ENCODE assay signal across 7 cellular contexts in genomic region chr12:123407269-123407668, GRCh38. TPM values are rescaled to one million over a fixed set of nuclear protein-coding genes. Genes with fewer than 3 reads are reported as not detected.
DNase-seq lines count a peak whose midpoint lies in the region; ATAC-seq, FAIRE-seq and TF ChIP-seq lines count a peak whose summit lies in the region.
"Not testable (repeated sequence)": the region's sequence is repeated elsewhere in the genome, so short reads cannot be mapped to it uniquely, and the experiment has no call there.

No MANE protein-coding gene starts in this region.

- not testable (repeated sequence) for H3K9me3 Mint-ChIP-seq in activated naive CD4-positive, alpha-beta T cell treated with anti-CD3 and anti-CD28 coated beads for 36 hours; chondrocyte (ENCODE audit: low read depth); nephron progenitor cell

- H3K4me1 ChIP-seq in K562 (replicated peaks in 1 of 2; ENCODE audit: control insufficient read depth in 2 of 2, insufficient read depth in 2 of 2, low read length in 2 of 2), result not testable (repeated sequence)

- TF ChIP-seq CTCF in D721Med (IDR thresholded peaks at IDR 0.05; ENCODE audit: insufficient read depth, missing control alignments); WERI-Rb-1 (IDR thresholded peaks at IDR 0.05; ENCODE audit: low read depth, low read length); K562 (IDR thresholded peaks at IDR 0.05 in 2 of 3, conservative IDR thresholded peaks at IDR 0.05 in 1 of 3; ENCODE audit: insufficient read depth in 2 of 3, low read depth in 1 of 3, low read length in 3 of 3); chondrocyte (IDR thresholded peaks at IDR 0.05); nephron progenitor cell (IDR thresholded peaks at IDR 0.05): not testable (repeated sequence)

- ATAC-seq in K562, result not testable (repeated sequence)

- not testable (repeated sequence) for H3K79me2 ChIP-seq in K562 (ENCODE audit: control insufficient read depth, insufficient read depth, low read length)

- not testable (repeated sequence) for TF ChIP-seq EP300 in K562 (IDR thresholded peaks at IDR 0.05; ENCODE audit: low read length)

- peak overlapping the region; percentile 50 for H3K27ac Mint-ChIP-seq in activated naive CD4-positive, alpha-beta T cell treated with anti-CD3 and anti-CD28 coated beads for 36 hours
- peak overlapping the region; percentile 32 for H3K27ac Mint-ChIP-seq in chondrocyte (ENCODE audit: unreplicated experiment)
- peak overlapping the region; percentile 88 for H3K27ac Mint-ChIP-seq in nephron progenitor cell

- peak; percentile 69 for FAIRE-seq in D721Med (lab: Jason Lieb, UNC)
- FAIRE-seq in K562 (lab: Jason Lieb, UNC), result peak; percentile 80

- not testable (repeated sequence) for H2AFZ ChIP-seq in K562 (ENCODE audit: low read depth, low read length)

- H3K9me1 ChIP-seq in K562 (ENCODE audit: control insufficient read depth, insufficient read depth, low read length), result not testable (repeated sequence)

- WGBS in K562 (ENCODE audit: insufficient coverage, low coverage, missing lambda C conversion rate), result 98% methylated on average over 5 of the region's 15 CpGs

- TF ChIP-seq POLR2A in K562 (conservative IDR thresholded peaks at IDR 0.05), result not testable (repeated sequence)

- H3K27me3 Mint-ChIP-seq in activated naive CD4-positive, alpha-beta T cell treated with anti-CD3 and anti-CD28 coated beads for 36 hours (ENCODE audit: low read depth); chondrocyte (ENCODE audit: low read depth); nephron progenitor cell (ENCODE audit: low read depth, poor library complexity): not testable (repeated sequence)

- H3K4me3 ChIP-seq in WERI-Rb-1 (ENCODE audit: low read depth, low read length); K562: not testable (repeated sequence)

- DNase-seq in D721Med (ENCODE audit: insufficient read length, low spot score) (peak; percentile 69), NCI-H82 treated with DMSO at 0.1 percent for 48 hours (lab: John Stamatoyannopoulos, UW; ENCODE audit: unreplicated experiment) (peak; percentile 35), WERI-Rb-1 (peak; percentile 69)
- DNase-seq in activated naive CD4-positive, alpha-beta T cell treated with anti-CD3 and anti-CD28 coated beads for 36 hours; K562 (ENCODE audit: extremely low read depth in 1 of 4, low spot score in 3 of 4); chondrocyte (ENCODE audit: low spot score); nephron progenitor cell: not testable (repeated sequence)

- TF ChIP-seq RAD21 in K562 (CRISPR knock-in tag; conservative IDR thresholded peaks at IDR 0.05 in 1 of 2, IDR thresholded peaks at IDR 0.05 in 1 of 2), result not testable (repeated sequence)

- intact Hi-C loops in activated naive CD4-positive, alpha-beta T cell treated with anti-CD3 and anti-CD28 coated beads for 36 hours (cut with micrococcal nuclease); K562 (cut with micrococcal nuclease): not testable (repeated sequence)

- not testable (repeated sequence) for H3K9ac ChIP-seq in K562 (ENCODE audit: insufficient read depth in 1 of 2, low read depth in 2 of 2, low read length in 2 of 2)

- in situ Hi-C loops in K562 (cut with MboI), result not testable (repeated sequence)

- not testable (repeated sequence) for H4K20me1 ChIP-seq in K562 (replicated peaks; ENCODE audit: control insufficient read depth, insufficient read depth, low read length)

- not testable (repeated sequence) for H3K27me3 ChIP-seq in WERI-Rb-1 (ENCODE audit: insufficient read depth, low read depth, severe bottlenecking); K562 (ENCODE audit: control insufficient read depth in 2 of 2, insufficient read depth in 2 of 2, low read length in 2 of 2)

- POLR2A ChIA-PET in K562 (lab: Yijun Ruan, JAX), result interaction anchor here (0.6 to 2.6 kb wide), 6 partner anchors 8 to 16 kb away, joined by 3 to 9 read pairs (median 4); no protein-coding TSS in a partner anchor

- not testable (repeated sequence) for H3K9me3 ChIP-seq in WERI-Rb-1 (ENCODE audit: severe bottlenecking); K562 (replicated peaks; ENCODE audit: control insufficient read depth, insufficient read depth, low read depth, low read length)

- H3K4me2 ChIP-seq in K562 (ENCODE audit: insufficient read depth, low read length), result not testable (repeated sequence)

- H3K4me3 Mint-ChIP-seq in activated naive CD4-positive, alpha-beta T cell treated with anti-CD3 and anti-CD28 coated beads for 36 hours; chondrocyte (ENCODE audit: unreplicated experiment); nephron progenitor cell: not testable (repeated sequence)

- not testable (repeated sequence) for H3K4me1 Mint-ChIP-seq in activated naive CD4-positive, alpha-beta T cell treated with anti-CD3 and anti-CD28 coated beads for 36 hours (ENCODE audit: low read depth); chondrocyte (ENCODE audit: low read depth); nephron progenitor cell

- not testable (repeated sequence) for H3K27ac ChIP-seq in WERI-Rb-1; K562 (ENCODE audit: extremely low read depth, low read depth, low read length)

- BruUV-seq in K562 (replicated peaks; lab: Mats Ljungman, UMichigan), result not testable (repeated sequence)

- CTCF ChIA-PET in activated naive CD4-positive, alpha-beta T cell treated with anti-CD3 and anti-CD28 coated beads for 36 hours (lab: Charles Lee), result interaction anchor here (1.2 kb wide), 1 partner anchor 15 kb away, joined by 3 read pairs; no protein-coding TSS in a partner anchor
- CTCF ChIA-PET in K562 (lab: Yijun Ruan, JAX; ENCODE audit: low intra/inter-chr PET ratio), result interaction anchor here (0.6 kb wide), 1 partner anchor 371 kb away, joined by 3 read pairs; no protein-coding TSS in a partner anchor

- H3K36me3 ChIP-seq in WERI-Rb-1 (peaks cover 50% of the 10 kb centered on the region), K562 (ENCODE audit: control insufficient read depth, insufficient read depth, low read length) (peaks cover 63% of the 10 kb centered on the region)

- peaks cover 24% of the 10 kb centered on the region for H3K36me3 Mint-ChIP-seq in activated naive CD4-positive, alpha-beta T cell treated with anti-CD3 and anti-CD28 coated beads for 36 hours (ENCODE audit: low read depth)
- peaks cover 31% of the 10 kb centered on the region for H3K36me3 Mint-ChIP-seq in chondrocyte (ENCODE audit: low read depth)
- H3K36me3 Mint-ChIP-seq in nephron progenitor cell (ENCODE audit: low read depth), result peaks cover 39% of the 10 kb centered on the region

RNA-seq across cellular contexts. Expression of gene KMT5A, which starts 23.3 kb away (rescaled TPM):
- 10 to 100 TPM; 54.0 to 55.1 TPM for total RNA-seq in activated naive CD4-positive, alpha-beta T cell treated with anti-CD3 and anti-CD28 coated beads for 36 hours
- 296 and 336 TPM in 2 replicates for total RNA-seq in K562 (2011; cell fraction: chromatin; rRNA removed; ENCODE audit: low replicate concordance)
- 169 and 201 TPM in 2 replicates for total RNA-seq in K562 (2011; cell fraction: nucleolus; rRNA removed)
- 216 and 245 TPM in 2 replicates for total RNA-seq in K562 (2011; cell fraction: nucleoplasm; rRNA removed)
- total RNA-seq in K562 (2014; rRNA removed), result 153 and 165 TPM in 2 replicates
- total RNA-seq in K562 (2014; rRNA removed; fragmentation: Illumina TruSeq; extraction: Trizol), result 153 and 195 TPM in 2 replicates
- total RNA-seq in K562 (2015; rRNA removed; fragmentation: Illumina TruSeq; extraction: Trizol), result 133 and 136 TPM in 2 replicates
- 157 and 164 TPM in 2 replicates for total RNA-seq in K562 (2021)
- polyA plus RNA-seq in K562 (2011; rRNA removed), result 77.7 and 87.8 TPM in 2 replicates
- 59.9 and 64.6 TPM in 2 replicates for polyA plus RNA-seq in K562 (2011; cell fraction: cytosol; rRNA removed)
- 179 and 218 TPM in 2 replicates for polyA plus RNA-seq in K562 (2011; cell fraction: nucleus; rRNA removed)
- polyA plus RNA-seq in K562 (2012), result 116 and 157 TPM in 2 replicates
- polyA plus RNA-seq in K562 (2014; fragmentation: Illumina TruSeq; extraction: Trizol), result 172 and 197 TPM in 2 replicates
- 10 to 100 TPM; 20.7 to 30.1 TPM for polyA plus RNA-seq in K562 (2014; fragmentation: Nextera tagmentation; extraction: Ambion mirVana)
- polyA plus RNA-seq in K562 (2014; rRNA removed), result 151 and 160 TPM in 2 replicates
- 69.2 and 78.0 TPM in 2 replicates for polyA minus RNA-seq in K562 (2011; rRNA and poly(A)+ RNA removed)
- 49.2 and 53.7 TPM in 2 replicates for polyA minus RNA-seq in K562 (2011; cell fraction: cytosol; rRNA and poly(A)+ RNA removed)
- polyA minus RNA-seq in K562 (2011; cell fraction: nucleus; rRNA and poly(A)+ RNA removed), result 57.6 and 71.6 TPM in 2 replicates
- total RNA-seq in chondrocyte, result 43.8 to 49.5 TPM (median 47.1 TPM) in 3 replicates

RNA-seq across cellular contexts. Expression of gene RILPL2, which starts 29.2 kb away (rescaled TPM):
- total RNA-seq in activated naive CD4-positive, alpha-beta T cell treated with anti-CD3 and anti-CD28 coated beads for 36 hours, result 1 to 10 TPM; 8.1 to 9.1 TPM
- 1.4 and 2.2 TPM in 2 replicates for total RNA-seq in K562 (2011; cell fraction: chromatin; rRNA removed; ENCODE audit: low replicate concordance)
- 1.4 and 1.5 TPM in 2 replicates for total RNA-seq in K562 (2011; cell fraction: nucleolus; rRNA removed)
- 1.8 and 2.7 TPM in 2 replicates for total RNA-seq in K562 (2011; cell fraction: nucleoplasm; rRNA removed)
- total RNA-seq in K562 (2014; rRNA removed) (5.6 and 6.2 TPM in 2 replicates), K562 (2014; rRNA removed; fragmentation: Illumina TruSeq; extraction: Trizol) (2.9 and 3.5 TPM in 2 replicates), K562 (2015; rRNA removed; fragmentation: Illumina TruSeq; extraction: Trizol) (4.6 and 5.0 TPM in 2 replicates), K562 (2021) (3.8 and 4.8 TPM in 2 replicates), chondrocyte (3.1 to 4.2 TPM (median 3.8 TPM) in 3 replicates)
- polyA plus RNA-seq in K562 (2011; rRNA removed) (3.8 and 4.6 TPM in 2 replicates), K562 (2014; fragmentation: Illumina TruSeq; extraction: Trizol) (4.3 and 5.5 TPM in 2 replicates), K562 (2014; fragmentation: Nextera tagmentation; extraction: Ambion mirVana) (under 1 TPM; 0.61 to 0.73 TPM), K562 (2014; rRNA removed) (5.8 and 5.9 TPM in 2 replicates)
- polyA plus RNA-seq in K562 (2011; cell fraction: cytosol; rRNA removed), result 2.4 and 2.6 TPM in 2 replicates
- 0.95 and 1.3 TPM in 2 replicates for polyA plus RNA-seq in K562 (2011; cell fraction: nucleus; rRNA removed)
- polyA plus RNA-seq in K562 (2012), result 4.9 and 8.8 TPM in 2 replicates
- polyA minus RNA-seq in K562 (2011; rRNA and poly(A)+ RNA removed), result 1.7 and 2.4 TPM in 2 replicates
- 1.5 and 1.8 TPM in 2 replicates for polyA minus RNA-seq in K562 (2011; cell fraction: cytosol; rRNA and poly(A)+ RNA removed)
- polyA minus RNA-seq in K562 (2011; cell fraction: nucleus; rRNA and poly(A)+ RNA removed), result 0.54 and 0.89 TPM in 2 replicates

RNA-seq across cellular contexts. Expression of gene SBNO1, which starts 42.6 kb away (rescaled TPM):
- 10 to 100 TPM; 40.4 to 43.0 TPM for total RNA-seq in activated naive CD4-positive, alpha-beta T cell treated with anti-CD3 and anti-CD28 coated beads for 36 hours
- 19.8 and 69.2 TPM in 2 replicates for total RNA-seq in K562 (2011; cell fraction: chromatin; rRNA removed; ENCODE audit: low replicate concordance)
- 11.7 and 13.8 TPM in 2 replicates for total RNA-seq in K562 (2011; cell fraction: nucleolus; rRNA removed)
- 27.0 and 42.9 TPM in 2 replicates for total RNA-seq in K562 (2011; cell fraction: nucleoplasm; rRNA removed)
- total RNA-seq in K562 (2014; rRNA removed), result 28.4 and 35.9 TPM in 2 replicates
- total RNA-seq in K562 (2014; rRNA removed; fragmentation: Illumina TruSeq; extraction: Trizol), result 68.1 and 84.1 TPM in 2 replicates
- total RNA-seq in K562 (2015; rRNA removed; fragmentation: Illumina TruSeq; extraction: Trizol), result 56.7 and 61.7 TPM in 2 replicates
- total RNA-seq in K562 (2021), result 73.7 and 77.1 TPM in 2 replicates
- 22.8 and 31.2 TPM in 2 replicates for polyA plus RNA-seq in K562 (2011; rRNA removed)
- 7.1 and 13.2 TPM in 2 replicates for polyA plus RNA-seq in K562 (2011; cell fraction: cytosol; rRNA removed)
- 11.2 and 12.7 TPM in 2 replicates for polyA plus RNA-seq in K562 (2011; cell fraction: nucleus; rRNA removed)
- polyA plus RNA-seq in K562 (2012), result 17.7 and 32.6 TPM in 2 replicates
- polyA plus RNA-seq in K562 (2014; fragmentation: Illumina TruSeq; extraction: Trizol), result 36.3 and 38.4 TPM in 2 replicates
- 10 to 100 TPM; 14.9 to 25.6 TPM for polyA plus RNA-seq in K562 (2014; fragmentation: Nextera tagmentation; extraction: Ambion mirVana)
- 21.1 and 23.9 TPM in 2 replicates for polyA plus RNA-seq in K562 (2014; rRNA removed)
- polyA minus RNA-seq in K562 (2011; rRNA and poly(A)+ RNA removed), result 111 and 113 TPM in 2 replicates
- polyA minus RNA-seq in K562 (2011; cell fraction: cytosol; rRNA and poly(A)+ RNA removed), result 40.2 and 42.4 TPM in 2 replicates
- 8.6 and 19.5 TPM in 2 replicates for polyA minus RNA-seq in K562 (2011; cell fraction: nucleus; rRNA and poly(A)+ RNA removed)
- 33.5 to 37.7 TPM (median 37.3 TPM) in 3 replicates for total RNA-seq in chondrocyte

RNA-seq across cellular contexts. Expression of gene SNRNP35, which starts 50.7 kb away (rescaled TPM):
- total RNA-seq in activated naive CD4-positive, alpha-beta T cell treated with anti-CD3 and anti-CD28 coated beads for 36 hours, result 10 to 100 TPM; 21.5 to 21.8 TPM
- 97.2 and 98.0 TPM in 2 replicates for total RNA-seq in K562 (2011; cell fraction: chromatin; rRNA removed; ENCODE audit: low replicate concordance)
- 59.7 and 66.3 TPM in 2 replicates for total RNA-seq in K562 (2011; cell fraction: nucleolus; rRNA removed)
- total RNA-seq in K562 (2011; cell fraction: nucleoplasm; rRNA removed), result 90.6 and 134 TPM in 2 replicates
- 24.5 and 26.0 TPM in 2 replicates for total RNA-seq in K562 (2014; rRNA removed)
- 25.5 and 25.8 TPM in 2 replicates for total RNA-seq in K562 (2014; rRNA removed; fragmentation: Illumina TruSeq; extraction: Trizol)
- 28.1 and 31.9 TPM in 2 replicates for total RNA-seq in K562 (2015; rRNA removed; fragmentation: Illumina TruSeq; extraction: Trizol)
- total RNA-seq in K562 (2021), result 12.8 and 17.7 TPM in 2 replicates
- 17.5 and 21.8 TPM in 2 replicates for polyA plus RNA-seq in K562 (2011; rRNA removed)
- 15.6 and 19.9 TPM in 2 replicates for polyA plus RNA-seq in K562 (2011; cell fraction: cytosol; rRNA removed)
- polyA plus RNA-seq in K562 (2011; cell fraction: nucleus; rRNA removed), result 25.4 and 37.5 TPM in 2 replicates
- polyA plus RNA-seq in K562 (2012), result 23.3 and 32.3 TPM in 2 replicates
- polyA plus RNA-seq in K562 (2014; fragmentation: Illumina TruSeq; extraction: Trizol), result 29.1 and 33.7 TPM in 2 replicates
- 10 to 100 TPM; 19.5 to 41.0 TPM for polyA plus RNA-seq in K562 (2014; fragmentation: Nextera tagmentation; extraction: Ambion mirVana)
- 31.8 and 42.0 TPM in 2 replicates for polyA plus RNA-seq in K562 (2014; rRNA removed)
- 16.6 and 17.8 TPM in 2 replicates for polyA minus RNA-seq in K562 (2011; rRNA and poly(A)+ RNA removed)
- polyA minus RNA-seq in K562 (2011; cell fraction: cytosol; rRNA and poly(A)+ RNA removed), result 10.6 and 10.9 TPM in 2 replicates
- polyA minus RNA-seq in K562 (2011; cell fraction: nucleus; rRNA and poly(A)+ RNA removed), result 16.2 and 20.1 TPM in 2 replicates
- total RNA-seq in chondrocyte, result 8.2 to 19.3 TPM (median 9.2 TPM) in 3 replicates

Comparison
In these comparisons a context has a peak if more than half of its experiments do, and no peak if none do; other contexts are left out.
1. H3K27ac Mint-ChIP-seq: peak in every context shown above with its lines; median percentile 88 in nephron progenitor cell; 50 in activated naive CD4-positive, alpha-beta T cell treated with anti-CD3 and anti-CD28 coated beads for 36 hours; 32 in chondrocyte.